Comparison of ENCODE assay signal across 28 cellular contexts in genomic region chr5:34748431-34748830, GRCh38.
"Had no signal": no experiment of that assay in that cellular context is flagged by ENCODE, and none has a peak within 500 bp of the region (broad histone marks: within the 10 kb centered on the region; RNA-seq: fewer than 3 reads in every experiment).

No MANE protein-coding gene starts in this region.

- H3K4me2 ChIP-seq: hepatocyte, neural progenitor cell had no signal

- H3K4me3 ChIP-seq: hepatocyte, left lung, lower lobe of right lung, neural progenitor cell, right atrium auricular region, skin epidermis, spleen, suprapubic skin, thoracic aorta, tibial artery, upper lobe of right lung had no signal

- H3K27ac Mint-ChIP-seq: naive thymus-derived CD8-positive, alpha-beta T cell; nephron progenitor cell; neural progenitor cell; progenitor cell of endocrine pancreas; stimulated activated effector memory CD8-positive, alpha-beta T cell treated with anti-CD3 and anti-CD28 coated beads, Interleukin-12 subunit alpha, Interleukin-12 subunit beta, amount 100 ng/mL, for 72 hours; stimulated activated naive CD8-positive, alpha-beta T cell treated with anti-CD3 and anti-CD28 coated beads, Interleukin-15, Interleukin-2, amounts not matched to agents 100 ng/mL and 50 ng/mL, for 24 hours had no signal

- DNase-seq: islet precursor cell; kidney glomerular epithelial cell; left colon; left lung; lower lobe of right lung; mammary epithelial cell; mesenchymal stem cell; naive thymus-derived CD8-positive, alpha-beta T cell; nephron progenitor cell; occipital lobe; spleen; stimulated activated CD4-positive, alpha-beta T cell treated with anti-CD3 and anti-CD28 coated beads, Interleukin-4, amount 100 ng/mL, for 24 hours; stimulated activated naive CD4-positive, alpha-beta T cell; tibial artery; trophoblast cell; upper lobe of right lung had no signal

- ATAC-seq: left colon; left lung; lower lobe of right lung; naive thymus-derived CD8-positive, alpha-beta T cell; sciatic nerve; stimulated activated effector memory CD8-positive, alpha-beta T cell treated with anti-CD3 and anti-CD28 coated beads, Interleukin-12 subunit alpha, Interleukin-12 subunit beta, amount 100 ng/mL, for 72 hours; upper lobe of right lung had no signal

- H3K4me3 Mint-ChIP-seq: naive thymus-derived CD8-positive, alpha-beta T cell; nephron progenitor cell; neural progenitor cell; stimulated activated effector memory CD8-positive, alpha-beta T cell treated with anti-CD3 and anti-CD28 coated beads, Interleukin-12 subunit alpha, Interleukin-12 subunit beta, amount 100 ng/mL, for 72 hours; stimulated activated naive CD8-positive, alpha-beta T cell treated with anti-CD3 and anti-CD28 coated beads, Interleukin-15, Interleukin-2, amounts not matched to agents 100 ng/mL and 50 ng/mL, for 24 hours had no signal

- H3K4me1 ChIP-seq: left lung, lower lobe of right lung, parathyroid adenoma, upper lobe of right lung had no signal

- H3K27me3 ChIP-seq: hepatocyte, left lung, neural progenitor cell, neutrophil, right atrium auricular region, spleen, suprapubic skin, tibial artery, upper lobe of right lung had no signal

- H3K36me3 ChIP-seq: left lung, lower lobe of right lung, neural progenitor cell, neutrophil, right atrium auricular region, spleen, suprapubic skin, thoracic aorta, tibial artery, upper lobe of right lung had no signal

- H3K9me3 ChIP-seq: left lung, lower lobe of right lung, neutrophil, right atrium auricular region, spleen, suprapubic skin, thoracic aorta, tibial artery, upper lobe of right lung had no signal

- H3K9ac ChIP-seq: neural progenitor cell, parathyroid adenoma had no signal

- H3K4me1 Mint-ChIP-seq: neural progenitor cell; stimulated activated effector memory CD8-positive, alpha-beta T cell treated with anti-CD3 and anti-CD28 coated beads, Interleukin-12 subunit alpha, Interleukin-12 subunit beta, amount 100 ng/mL, for 72 hours had no signal

- H3K27me3 Mint-ChIP-seq: progenitor cell of endocrine pancreas had no signal

- H3K36me3 Mint-ChIP-seq: naive thymus-derived CD8-positive, alpha-beta T cell; stimulated activated effector memory CD8-positive, alpha-beta T cell treated with anti-CD3 and anti-CD28 coated beads, Interleukin-12 subunit alpha, Interleukin-12 subunit beta, amount 100 ng/mL, for 72 hours had no signal

- H2AFZ ChIP-seq: hepatocyte, neural progenitor cell, parathyroid adenoma had no signal

- H3K9me3 Mint-ChIP-seq: stimulated activated naive CD8-positive, alpha-beta T cell treated with anti-CD3 and anti-CD28 coated beads, Interleukin-15, Interleukin-2, amounts not matched to agents 100 ng/mL and 50 ng/mL, for 24 hours had no signal

- H3K27ac ChIP-seq: left lung, lower lobe of right lung, neural progenitor cell, neutrophil, parathyroid adenoma, right atrium auricular region, spleen, suprapubic skin, tibial artery, upper lobe of right lung had no signal
